In genomic region chr3:150870406-150870805, GRCh38 we compare ENCODE assay signal across 24 cellular contexts. TPM values are rescaled to one million over a fixed set of nuclear protein-coding genes. Genes with fewer than 3 reads are reported as not detected.
DNase-seq lines count a peak whose midpoint lies in the region; ATAC-seq, FAIRE-seq and TF ChIP-seq lines count a peak whose summit lies in the region.
"Had no signal": no experiment of that assay in that cellular context is flagged by ENCODE, and none has a peak within 500 bp of the region (broad histone marks: within the 10 kb centered on the region; RNA-seq: fewer than 3 reads in every experiment).

No MANE protein-coding gene starts in this region.

- H3K18ac ChIP-seq in trophoblast cell (ENCODE audit: low read length): no peak overlapping the region

- no peak for TF ChIP-seq POLR2A in H54 (IDR thresholded peaks at IDR 0.05; ENCODE audit: low read depth, low read length)
- no peak for TF ChIP-seq POLR2A in suprapubic skin (IDR thresholded peaks at IDR 0.05)

- H3K4me3 ChIP-seq in fibroblast of mammary gland (ENCODE audit: control insufficient read depth, low read depth, low read length): no peak overlapping the region
- no peak overlapping the region for H3K4me3 ChIP-seq in trophoblast cell (ENCODE audit: low read depth, low read length)
- H3K4me3 ChIP-seq in suprapubic skin: no peak overlapping the region
- H3K4me3 ChIP-seq: heart left ventricle, mucosa of descending colon had no signal

- no peak overlapping the region for H3K23ac ChIP-seq in trophoblast cell (ENCODE audit: low read length)

- H2BK5ac ChIP-seq in trophoblast cell (ENCODE audit: low read depth, low read length, poor library complexity): no peak overlapping the region

- no peak for TF ChIP-seq EP300 in suprapubic skin (IDR thresholded peaks at IDR 0.05)

- H3K27me3 ChIP-seq in trophoblast cell (ENCODE audit: insufficient read depth, low read length) (no peaks in the 10 kb centered on the region), suprapubic skin (no peaks in the 10 kb centered on the region)
- H3K27me3 ChIP-seq: heart left ventricle had no signal

- no peaks in the 10 kb centered on the region for H3K79me2 ChIP-seq in trophoblast cell (ENCODE audit: control insufficient read depth, insufficient read depth, low read length, poor library complexity)

- H3K9me3 ChIP-seq in trophoblast cell (ENCODE audit: insufficient read depth, low read depth, low read length) (no peaks in the 10 kb centered on the region), suprapubic skin (no peaks in the 10 kb centered on the region)
- H3K9me3 ChIP-seq: heart left ventricle, mucosa of descending colon had no signal

- no peak overlapping the region for H4K12ac ChIP-seq in trophoblast cell (ENCODE audit: low read depth, low read length)

- H3K4me2 ChIP-seq in trophoblast cell (ENCODE audit: low read length): no peak overlapping the region

- no CpG with 5 or more reads among the region's 3 CpGs for WGBS in trophoblast cell (ENCODE audit: extremely low coverage, insufficient coverage, insufficient read length)
- 62% methylated on average over 3 of the region's 3 CpGs for WGBS in suprapubic skin

- H2AK5ac ChIP-seq in trophoblast cell (ENCODE audit: low read length): no peak overlapping the region

- ATAC-seq in HG02884 (IDR thresholded peaks at IDR 0.05; ENCODE audit: unreplicated experiment): no peak
- ATAC-seq: HepG2; mucosa of descending colon; stimulated activated naive B cell treated with anti-CD40 and anti-IgM and Interleukin-4, amounts not matched to agents 10 μg/mL and 1 μg/mL and 100 μg/mL, for 72 hours had no signal

- TF ChIP-seq CTCF in fibroblast of mammary gland (conservative IDR thresholded peaks at IDR 0.05; ENCODE audit: control insufficient read depth, insufficient read depth, low read depth, low read length) (no peak), suprapubic skin (IDR thresholded peaks at IDR 0.05) (no peak)

- H3K36me3 ChIP-seq in trophoblast cell (ENCODE audit: control insufficient read depth in 1 of 2, insufficient read depth in 2 of 2, low read length in 2 of 2) (no peaks in the 10 kb centered on the region), suprapubic skin (no peaks in the 10 kb centered on the region)
- H3K36me3 ChIP-seq: heart left ventricle had no signal

- H3K4ac ChIP-seq in trophoblast cell (ENCODE audit: low read depth, low read length): no peak overlapping the region

- peaks cover 0 to 4% of the 10 kb centered on the region in 2 experiments for H3K4me1 ChIP-seq in trophoblast cell (ENCODE audit: control insufficient read depth in 1 of 2, insufficient read depth in 2 of 2, low read length in 2 of 2)
- H3K4me1 ChIP-seq in suprapubic skin: no peaks in the 10 kb centered on the region

- no peak overlapping the region for H3K14ac ChIP-seq in trophoblast cell (ENCODE audit: low read length)

- H3K79me1 ChIP-seq in trophoblast cell (ENCODE audit: low read length): no peaks in the 10 kb centered on the region

- H3K9ac ChIP-seq in trophoblast cell (ENCODE audit: low read length): no peak overlapping the region

- DNase-seq in Daoy (ENCODE audit: low read depth): peak; percentile 21
- DNase-seq in M059J (ENCODE audit: low read depth): peak; percentile 42
- peak; percentile 40 for DNase-seq in fibroblast of mammary gland (ENCODE audit: low read depth)
- peak; percentile 67 to 92 for DNase-seq in trophoblast cell
- no peak for DNase-seq in H54 (ENCODE audit: insufficient read length, low spot score)
- DNase-seq in suprapubic skin (ENCODE audit: low spot score in 2 of 2): no peak
- DNase-seq in retina: no peak
- DNase-seq: activated CD4-positive, alpha-beta T cell treated with anti-CD3 and anti-CD28 coated beads, Interleukin-2, amount 50 U/mL, for 48 hours; activated naive CD8-positive, alpha-beta T cell treated with anti-CD3 and anti-CD28 coated beads for 36 hours; activated T-cell treated with anti-CD3 and anti-CD28 coated beads, Interleukin-2, amount 50 U/mL, for 48 hours; AML-193; heart left ventricle; islet precursor cell; mucosa of descending colon; MV-4-11; small intestine; stimulated activated naive B cell treated with anti-CD40 and anti-IgM and Interleukin-4, amounts not matched to agents 10 μg/mL and 1 μg/mL and 100 μg/mL, for 72 hours; SW 1271 had no signal

- H2BK12ac ChIP-seq in trophoblast cell (ENCODE audit: low read length): no peak overlapping the region

- H2AFZ ChIP-seq in trophoblast cell (ENCODE audit: insufficient read depth, low read length, poor library complexity): no peak overlapping the region

- H2BK120ac ChIP-seq in trophoblast cell (ENCODE audit: insufficient read depth, low read length, poor library complexity): no peak overlapping the region

- H3K27ac ChIP-seq in trophoblast cell (ENCODE audit: low read depth, low read length) (no peak overlapping the region), suprapubic skin (no peak overlapping the region)

- no peak overlapping the region for H4K91ac ChIP-seq in trophoblast cell (ENCODE audit: low read depth, low read length)

- H4K8ac ChIP-seq in trophoblast cell (ENCODE audit: low read depth, low read length): no peak overlapping the region

- no peak for FAIRE-seq in H54 (lab: Jason Lieb, UNC)
- FAIRE-seq: endothelial cell of umbilical vein, HepG2, RCC 7860, small intestine had no signal

RNA-seq across cellular contexts. Expression of gene MINDY4B, which starts 34.8 kb away (rescaled TPM):
- not detected in 2 replicates for total RNA-seq in Daoy (2014; rRNA removed; shearing (Covaris generic))
- total RNA-seq in M059J (2014; rRNA removed; shearing (Covaris generic)): not detected in 2 replicates
- not detected in 2 replicates for polyA plus RNA-seq in trophoblast cell (2013)
- not detected for total RNA-seq in suprapubic skin
- total RNA-seq: activated naive CD8-positive, alpha-beta T cell treated with anti-CD3 and anti-CD28 coated beads for 36 hours; endothelial cell of umbilical vein; HepG2; mucosa of descending colon; omental fat pad; ureter had no signal
- polyA plus RNA-seq: endothelial cell of umbilical vein, heart left ventricle, HepG2, small intestine had no signal

Comparison
In these comparisons a context has a peak if more than half of its experiments do, and no peak if none do; other contexts are left out.
1. DNase-seq: peak in Daoy (single experiment), M059J (single experiment), fibroblast of mammary gland (single experiment) and trophoblast cell (2 of 2); none in H54 (single experiment), suprapubic skin (0 of 2) and retina (single experiment).